14 cellular contexts compared by ENCODE assay signal in the genomic region with DNA sequence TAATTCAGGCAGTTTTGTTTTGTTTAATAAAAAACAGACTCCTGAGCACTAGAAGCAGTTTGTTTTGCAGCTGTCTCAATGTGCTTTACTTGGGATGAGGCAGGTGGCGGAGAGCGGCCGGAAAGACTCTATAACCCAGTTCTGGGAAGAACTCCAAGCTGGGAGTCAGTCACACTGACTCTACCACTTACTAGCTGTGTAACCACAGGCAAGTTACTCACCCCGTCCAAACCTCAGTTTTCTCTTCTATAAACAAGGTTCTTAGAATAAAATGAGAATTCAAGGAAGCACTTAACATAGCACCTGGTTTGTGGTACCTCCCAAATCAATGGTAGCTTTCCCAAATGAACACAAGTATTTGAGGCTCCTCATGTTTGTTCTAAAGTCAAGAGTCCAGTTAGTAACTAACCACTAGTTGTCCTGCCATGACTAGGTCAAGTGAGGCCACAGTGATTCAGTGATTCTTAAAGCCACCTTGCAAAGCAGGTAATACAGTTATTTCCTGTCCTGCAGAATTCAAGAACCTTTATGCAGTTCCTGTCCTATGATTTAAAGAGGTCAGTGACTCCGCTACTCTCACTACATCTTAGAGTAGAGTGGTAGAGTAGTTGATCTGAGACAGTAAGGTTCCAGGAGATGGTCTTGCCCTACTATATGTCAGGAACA. TPM values are rescaled to one million over a fixed set of nuclear protein-coding genes. Genes with fewer than 3 reads are reported as not detected.
DNase-seq lines count a peak whose midpoint lies in the region; ATAC-seq, FAIRE-seq and TF ChIP-seq lines count a peak whose summit lies in the region.
"Had no signal": no experiment of that assay in that cellular context is flagged by ENCODE, and none has a peak within 500 bp of the region (broad histone marks: within the 10 kb centered on the region; RNA-seq: fewer than 3 reads in every experiment).

No MANE protein-coding gene starts in this region.

- peak overlapping the region in 6 of 8 donors; percentile 36 to 95 (median 65) for H3K27ac Mint-ChIP-seq in CD8-positive, alpha-beta memory T cell
- H3K27ac Mint-ChIP-seq: activated T-helper 2 cell treated with anti-CD3 and anti-CD28 coated beads, Interferon-gamma antibody, Interleukin-2, Interleukin-4, amounts not matched to agents 10 μg/mL and 5 μg/mL and 100 μg/mL, durations not matched to agents 14 hours and 24 hours and 36 hours had no signal

- ATAC-seq in K562 (no peak), HG03565 (IDR thresholded peaks at IDR 0.05; ENCODE audit: unreplicated experiment) (no peak)
- ATAC-seq: pancreas had no signal

- no peaks in the 10 kb centered on the region for H3K9me3 ChIP-seq in CD8-positive, alpha-beta memory T cell (ENCODE audit: low read length)
- H3K9me3 ChIP-seq in Karpas-422 (ENCODE audit: low read length), result no peaks in the 10 kb centered on the region
- no peaks in the 10 kb centered on the region for H3K9me3 ChIP-seq in K562 (replicated peaks; ENCODE audit: control insufficient read depth, insufficient read depth, low read depth, low read length)
- no peaks in the 10 kb centered on the region for H3K9me3 ChIP-seq in neutrophil
- H3K9me3 ChIP-seq: colonic mucosa, pancreas, stomach had no signal

- no peak for FAIRE-seq in K562 (lab: Jason Lieb, UNC)
- FAIRE-seq: pancreas had no signal

- peak overlapping the region; percentile 71 for H3K4me2 ChIP-seq in Karpas-422 (ENCODE audit: low read depth, low read length, poor library complexity, severe bottlenecking)
- no peak overlapping the region for H3K4me2 ChIP-seq in K562 (ENCODE audit: insufficient read depth, low read length)

- H4K20me1 ChIP-seq in Karpas-422 (ENCODE audit: insufficient read depth, low read depth, low read length) (no peaks in the 10 kb centered on the region), K562 (replicated peaks; ENCODE audit: control insufficient read depth, insufficient read depth, low read length) (no peaks in the 10 kb centered on the region)

- H3K9me3 Mint-ChIP-seq in CD8-positive, alpha-beta memory T cell, result no peaks in the 10 kb centered on the region
- H3K9me3 Mint-ChIP-seq: activated T-helper 2 cell treated with anti-CD3 and anti-CD28 coated beads, Interferon-gamma antibody, Interleukin-2, Interleukin-4, amounts not matched to agents 10 μg/mL and 5 μg/mL and 100 μg/mL, durations not matched to agents 14 hours and 24 hours and 36 hours had no signal

- intact Hi-C loops in K562 (cut with micrococcal nuclease), result loop anchor here (10.0 kb wide), 2 partner anchors 189 to 1359 kb away; a partner anchor contains a TSS

- H3K4me1 Mint-ChIP-seq in CD8-positive, alpha-beta memory T cell, result peaks cover 43 to 83% (median 70%) of the 10 kb centered on the region in 3 donors

- no peak overlapping the region for H3K9ac ChIP-seq in Karpas-422 (ENCODE audit: low read length)
- no peak overlapping the region for H3K9ac ChIP-seq in K562 (ENCODE audit: insufficient read depth in 1 of 2, low read depth in 2 of 2, low read length in 2 of 2)

- H3K27me3 Mint-ChIP-seq in CD8-positive, alpha-beta memory T cell, result peaks cover 0 to 3% of the 10 kb centered on the region in 2 donors

- no peak for TF ChIP-seq RAD21 in K562 (CRISPR knock-in tag; conservative IDR thresholded peaks at IDR 0.05 in 1 of 2, IDR thresholded peaks at IDR 0.05 in 1 of 2)

- H3K4me3 ChIP-seq in CD8-positive, alpha-beta memory T cell (ENCODE audit: low read length), result no peak overlapping the region
- no peak overlapping the region for H3K4me3 ChIP-seq in Karpas-422 (ENCODE audit: low read length)
- H3K4me3 ChIP-seq in K562, result no peak overlapping the region
- H3K4me3 ChIP-seq in neutrophil (ENCODE audit: low read depth in 1 of 2, low read length in 1 of 2), result no peak overlapping the region
- H3K4me3 ChIP-seq: colonic mucosa, pancreas, stomach had no signal

- H3K36me3 Mint-ChIP-seq in CD8-positive, alpha-beta memory T cell, result peaks cover 0 to 71% (median 11%) of the 10 kb centered on the region in 3 donors

- peaks cover 90% of the 10 kb centered on the region for H3K79me2 ChIP-seq in Karpas-422 (ENCODE audit: low read length)
- peaks cover 65% of the 10 kb centered on the region for H3K79me2 ChIP-seq in K562 (ENCODE audit: control insufficient read depth, insufficient read depth, low read length)

- H3K36me3 ChIP-seq in CD8-positive, alpha-beta memory T cell (ENCODE audit: insufficient read depth, low read length), result peaks cover 20% of the 10 kb centered on the region
- H3K36me3 ChIP-seq in Karpas-422 (ENCODE audit: insufficient read depth, low read length), result peaks cover 47% of the 10 kb centered on the region; the same call in 1 of the 2 replicates
- H3K36me3 ChIP-seq in K562 (ENCODE audit: control insufficient read depth, insufficient read depth, low read length), result peaks cover 57% of the 10 kb centered on the region; the same call in 2 of the 3 replicates
- peaks cover 59% of the 10 kb centered on the region for H3K36me3 ChIP-seq in neutrophil

- H2AFZ ChIP-seq in Karpas-422 (ENCODE audit: low read length) (no peak overlapping the region), K562 (ENCODE audit: low read depth, low read length) (no peak overlapping the region)

- POLR2A ChIA-PET in CD8-positive, alpha-beta memory T cell (lab: Charles Lee), result no interaction called here
- POLR2A ChIA-PET in K562 (lab: Yijun Ruan, JAX), result no interaction called here

- no peak for DNase-seq in CD8-positive, alpha-beta memory T cell
- DNase-seq in Karpas-422 (no peak), K562 (ENCODE audit: extremely low read depth in 1 of 4, low spot score in 3 of 4) (no peak), NCI-H774 (lab: John Stamatoyannopoulos, UW) (no peak), HuH-7.5 (ENCODE audit: low spot score) (no peak)
- DNase-seq: colonic mucosa; glutamatergic neuron; NCI-H446 treated with DMSO at 0.1 percent for 48 hours; pancreas; stimulated activated CD4-positive, alpha-beta T cell treated with anti-CD3 and anti-CD28 coated beads, Interleukin-1b, Interleukin-23, amount 100 ng/mL, for 48 hours; stomach had no signal

- WGBS in K562 (ENCODE audit: insufficient coverage, low coverage, missing lambda C conversion rate), result 89% methylated on average over 5 of the region's 5 CpGs

- no peaks in the 10 kb centered on the region for H3K9me2 ChIP-seq in Karpas-422 (replicated peaks; ENCODE audit: insufficient read depth, low read length)

- H3K4me3 Mint-ChIP-seq in CD8-positive, alpha-beta memory T cell, result peak overlapping the region in 1 of 7 donors; percentile 51

- no peaks in the 10 kb centered on the region for H3K27me3 ChIP-seq in CD8-positive, alpha-beta memory T cell (ENCODE audit: insufficient read depth, low read length, poor library complexity, severe bottlenecking)
- H3K27me3 ChIP-seq in Karpas-422 (ENCODE audit: low read length) (no peaks in the 10 kb centered on the region), K562 (ENCODE audit: control insufficient read depth in 2 of 2, insufficient read depth in 2 of 2, low read length in 2 of 2) (no peaks in the 10 kb centered on the region), neutrophil (no peaks in the 10 kb centered on the region)
- H3K27me3 ChIP-seq: colonic mucosa, pancreas, stomach had no signal

- TF ChIP-seq CTCF in K562 (IDR thresholded peaks at IDR 0.05 in 2 of 3, conservative IDR thresholded peaks at IDR 0.05 in 1 of 3; ENCODE audit: insufficient read depth in 2 of 3, low read depth in 1 of 3, low read length in 3 of 3) (no peak), neutrophil (IDR thresholded peaks at IDR 0.05) (no peak)

- in situ Hi-C loops in K562 (cut with MboI), result no loop called here

- H3K9me1 ChIP-seq in K562 (ENCODE audit: control insufficient read depth, insufficient read depth, low read length), result no peaks in the 10 kb centered on the region

- TF ChIP-seq EP300 in K562 (IDR thresholded peaks at IDR 0.05; ENCODE audit: low read length), result no peak

- no TSS peak for BruUV-seq in K562 (replicated peaks; lab: Mats Ljungman, UMichigan)

- peaks cover 33% of the 10 kb centered on the region for H3K4me1 ChIP-seq in CD8-positive, alpha-beta memory T cell (ENCODE audit: insufficient read depth, low read length)
- H3K4me1 ChIP-seq in Karpas-422 (ENCODE audit: low read length) (peaks cover 47% of the 10 kb centered on the region), K562 (replicated peaks in 1 of 2; ENCODE audit: control insufficient read depth in 2 of 2, insufficient read depth in 2 of 2, low read length in 2 of 2) (peaks cover 6 to 25% of the 10 kb centered on the region in 2 experiments; a peak in 4 of 5 replicates), neutrophil (ENCODE audit: control insufficient read depth in 1 of 2, insufficient read depth in 1 of 2, low read depth in 1 of 2, low read length in 1 of 2) (peaks cover 22 to 24% of the 10 kb centered on the region in 2 experiments)

- CTCF ChIA-PET in CD8-positive, alpha-beta memory T cell (lab: Charles Lee), result no interaction called here
- CTCF ChIA-PET in K562 (lab: Yijun Ruan, JAX; ENCODE audit: low intra/inter-chr PET ratio), result no interaction called here

- TF ChIP-seq POLR2A in K562 (conservative IDR thresholded peaks at IDR 0.05), result peak; percentile 40

- H3K27ac ChIP-seq in CD8-positive, alpha-beta memory T cell (ENCODE audit: low read depth, low read length), result no peak overlapping the region
- H3K27ac ChIP-seq in Karpas-422 (ENCODE audit: low read length) (no peak overlapping the region), K562 (ENCODE audit: extremely low read depth, low read depth, low read length) (no peak overlapping the region), neutrophil (peak overlapping the region; percentile 7)
- H3K27ac ChIP-seq: colonic mucosa, pancreas, stomach had no signal

RNA-seq across cellular contexts. Expression of a gene that starts 2.7 kb away (rescaled TPM):
- 100 to 1,000 TPM; 105 to 110 TPM for total RNA-seq in CD8-positive, alpha-beta memory T cell
- polyA plus RNA-seq in CD8-positive, alpha-beta memory T cell, result 98.0 TPM
- 75.4 and 83.2 TPM in 2 replicates for total RNA-seq in Karpas-422 (2014; rRNA removed; shearing (Covaris generic); ENCODE audit: low replicate concordance)
- total RNA-seq in K562 (2011; cell fraction: chromatin; rRNA removed; ENCODE audit: low replicate concordance), result 11.8 and 12.1 TPM in 2 replicates
- 21.5 and 31.7 TPM in 2 replicates for total RNA-seq in K562 (2011; cell fraction: nucleolus; rRNA removed)
- total RNA-seq in K562 (2011; cell fraction: nucleoplasm; rRNA removed), result 21.9 and 22.7 TPM in 2 replicates
- total RNA-seq in K562 (2014; rRNA removed) (111 and 164 TPM in 2 replicates), K562 (2014; rRNA removed; fragmentation: Illumina TruSeq; extraction: Trizol) (141 and 144 TPM in 2 replicates), K562 (2015; rRNA removed; fragmentation: Illumina TruSeq; extraction: Trizol) (164 and 179 TPM in 2 replicates), K562 (2021) (108 and 126 TPM in 2 replicates)
- polyA plus RNA-seq in K562 (2011; rRNA removed) (244 and 357 TPM in 2 replicates), K562 (2014; fragmentation: Illumina TruSeq; extraction: Trizol) (155 and 201 TPM in 2 replicates), K562 (2014; fragmentation: Nextera tagmentation; extraction: Ambion mirVana) (100 to 1,000 TPM; 758 to 759 TPM), K562 (2014; rRNA removed) (236 and 245 TPM in 2 replicates)
- polyA plus RNA-seq in K562 (2011; cell fraction: cytosol; rRNA removed), result 221 and 252 TPM in 2 replicates
- 78.2 and 87.1 TPM in 2 replicates for polyA plus RNA-seq in K562 (2011; cell fraction: nucleus; rRNA removed)
- polyA plus RNA-seq in K562 (2012), result 102 and 310 TPM in 2 replicates
- 48.5 and 52.5 TPM in 2 replicates for polyA minus RNA-seq in K562 (2011; rRNA and poly(A)+ RNA removed)
- polyA minus RNA-seq in K562 (2011; cell fraction: cytosol; rRNA and poly(A)+ RNA removed), result 36.5 and 37.0 TPM in 2 replicates
- polyA minus RNA-seq in K562 (2011; cell fraction: nucleus; rRNA and poly(A)+ RNA removed), result 14.8 and 22.0 TPM in 2 replicates

RNA-seq across cellular contexts. Expression of a gene that starts 3.1 kb away (rescaled TPM):
- total RNA-seq in CD8-positive, alpha-beta memory T cell, result 10 to 100 TPM; 18.6 to 20.8 TPM
- 1.8 TPM for polyA plus RNA-seq in CD8-positive, alpha-beta memory T cell
- total RNA-seq in Karpas-422 (2014; rRNA removed; shearing (Covaris generic); ENCODE audit: low replicate concordance), result 13.7 and 30.5 TPM in 2 replicates
- total RNA-seq in K562 (2011; cell fraction: chromatin; rRNA removed; ENCODE audit: low replicate concordance), result 15.6 and 37.4 TPM in 2 replicates
- 8.7 and 12.4 TPM in 2 replicates for total RNA-seq in K562 (2011; cell fraction: nucleolus; rRNA removed)
- total RNA-seq in K562 (2011; cell fraction: nucleoplasm; rRNA removed), result 15.1 and 19.5 TPM in 2 replicates
- total RNA-seq in K562 (2014; rRNA removed), result 6.0 and 6.9 TPM in 2 replicates
- 7.6 and 9.3 TPM in 2 replicates for total RNA-seq in K562 (2014; rRNA removed; fragmentation: Illumina TruSeq; extraction: Trizol)
- total RNA-seq in K562 (2015; rRNA removed; fragmentation: Illumina TruSeq; extraction: Trizol), result 8.5 and 9.0 TPM in 2 replicates
- 6.2 and 7.4 TPM in 2 replicates for total RNA-seq in K562 (2021)
- polyA plus RNA-seq in K562 (2011; rRNA removed), result 3.9 and 6.6 TPM in 2 replicates
- 1.6 and 2.5 TPM in 2 replicates for polyA plus RNA-seq in K562 (2011; cell fraction: cytosol; rRNA removed)
- polyA plus RNA-seq in K562 (2011; cell fraction: nucleus; rRNA removed), result 15.2 and 20.1 TPM in 2 replicates
- polyA plus RNA-seq in K562 (2012), result 5.6 and 6.6 TPM in 2 replicates
- polyA plus RNA-seq in K562 (2014; fragmentation: Illumina TruSeq; extraction: Trizol), result 6.5 and 7.4 TPM in 2 replicates
- 1 to 10 TPM; 2.0 to 3.4 TPM for polyA plus RNA-seq in K562 (2014; fragmentation: Nextera tagmentation; extraction: Ambion mirVana)
- 5.2 and 5.6 TPM in 2 replicates for polyA plus RNA-seq in K562 (2014; rRNA removed)
- polyA minus RNA-seq in K562 (2011; rRNA and poly(A)+ RNA removed), result 5.4 and 5.6 TPM in 2 replicates
- polyA minus RNA-seq in K562 (2011; cell fraction: cytosol; rRNA and poly(A)+ RNA removed), result 1.9 and 6.6 TPM in 2 replicates
- polyA minus RNA-seq in K562 (2011; cell fraction: nucleus; rRNA and poly(A)+ RNA removed), result 10.4 and 14.4 TPM in 2 replicates

RNA-seq across cellular contexts. Expression of a gene that starts 7.8 kb away (rescaled TPM):
- total RNA-seq in CD8-positive, alpha-beta memory T cell, result 10 to 100 TPM; 24.8 to 29.5 TPM
- 36.5 TPM for polyA plus RNA-seq in CD8-positive, alpha-beta memory T cell
- 11.0 and 45.3 TPM in 2 replicates for total RNA-seq in Karpas-422 (2014; rRNA removed; shearing (Covaris generic); ENCODE audit: low replicate concordance)
- total RNA-seq in K562 (2011; cell fraction: chromatin; rRNA removed; ENCODE audit: low replicate concordance), result 8.9 and 17.3 TPM in 2 replicates
- 6.3 and 7.8 TPM in 2 replicates for total RNA-seq in K562 (2011; cell fraction: nucleolus; rRNA removed)
- 13.3 and 16.6 TPM in 2 replicates for total RNA-seq in K562 (2011; cell fraction: nucleoplasm; rRNA removed)
- total RNA-seq in K562 (2014; rRNA removed), result 6.4 and 10.5 TPM in 2 replicates
- 15.8 and 16.9 TPM in 2 replicates for total RNA-seq in K562 (2014; rRNA removed; fragmentation: Illumina TruSeq; extraction: Trizol)
- total RNA-seq in K562 (2015; rRNA removed; fragmentation: Illumina TruSeq; extraction: Trizol), result 13.7 and 14.6 TPM in 2 replicates
- total RNA-seq in K562 (2021), result 14.0 and 17.9 TPM in 2 replicates
- 24.2 and 29.1 TPM in 2 replicates for polyA plus RNA-seq in K562 (2011; rRNA removed)
- polyA plus RNA-seq in K562 (2011; cell fraction: cytosol; rRNA removed), result 8.8 and 11.3 TPM in 2 replicates
- polyA plus RNA-seq in K562 (2011; cell fraction: nucleus; rRNA removed), result 9.9 and 13.1 TPM in 2 replicates
- polyA plus RNA-seq in K562 (2012), result 11.1 and 14.0 TPM in 2 replicates
- polyA plus RNA-seq in K562 (2014; fragmentation: Illumina TruSeq; extraction: Trizol), result 10.8 and 10.9 TPM in 2 replicates
- polyA plus RNA-seq in K562 (2014; fragmentation: Nextera tagmentation; extraction: Ambion mirVana), result 10 to 100 TPM; 35.7 to 39.9 TPM
- polyA plus RNA-seq in K562 (2014; rRNA removed), result 9.8 and 12.3 TPM in 2 replicates
- 7.6 and 8.9 TPM in 2 replicates for polyA minus RNA-seq in K562 (2011; rRNA and poly(A)+ RNA removed)
- polyA minus RNA-seq in K562 (2011; cell fraction: cytosol; rRNA and poly(A)+ RNA removed), result 0.48 and 2.0 TPM in 2 replicates
- 11.4 and 18.2 TPM in 2 replicates for polyA minus RNA-seq in K562 (2011; cell fraction: nucleus; rRNA and poly(A)+ RNA removed)

RNA-seq across cellular contexts. Expression of a gene that starts 8.0 kb away (rescaled TPM):
- total RNA-seq in CD8-positive, alpha-beta memory T cell, result 1 to 10 TPM; 2.0 to 2.1 TPM
- polyA plus RNA-seq in CD8-positive, alpha-beta memory T cell, result 4.7 TPM
- total RNA-seq in Karpas-422 (2014; rRNA removed; shearing (Covaris generic); ENCODE audit: low replicate concordance), result 0.18 TPM in 1 of 2 replicates, not detected in the other
- total RNA-seq in K562 (2011; cell fraction: chromatin; rRNA removed; ENCODE audit: low replicate concordance), result 0.97 and 1.4 TPM in 2 replicates
- total RNA-seq in K562 (2011; cell fraction: nucleolus; rRNA removed), result 1.3 and 1.6 TPM in 2 replicates
- total RNA-seq in K562 (2011; cell fraction: nucleoplasm; rRNA removed), result 0.44 and 0.99 TPM in 2 replicates
- total RNA-seq in K562 (2014; rRNA removed) (0.14 and 1.2 TPM in 2 replicates), K562 (2014; rRNA removed; fragmentation: Illumina TruSeq; extraction: Trizol) (0.40 and 0.45 TPM in 2 replicates), K562 (2015; rRNA removed; fragmentation: Illumina TruSeq; extraction: Trizol) (0.43 and 0.49 TPM in 2 replicates), K562 (2021) (0.60 and 0.82 TPM in 2 replicates)
- polyA plus RNA-seq in K562 (2011; rRNA removed) (0.31 and 0.77 TPM in 2 replicates), K562 (2014; fragmentation: Illumina TruSeq; extraction: Trizol) (0.62 and 0.69 TPM in 2 replicates), K562 (2014; fragmentation: Nextera tagmentation; extraction: Ambion mirVana) (under 1 TPM; 0.04 to 0.11 TPM), K562 (2014; rRNA removed) (1.7 and 1.8 TPM in 2 replicates)
- 0.29 and 1.7 TPM in 2 replicates for polyA plus RNA-seq in K562 (2011; cell fraction: cytosol; rRNA removed)
- 0.52 and 1.00 TPM in 2 replicates for polyA plus RNA-seq in K562 (2011; cell fraction: nucleus; rRNA removed)
- polyA plus RNA-seq in K562 (2012), result 0.74 and 1.9 TPM in 2 replicates
- 0.21 and 0.42 TPM in 2 replicates for polyA minus RNA-seq in K562 (2011; rRNA and poly(A)+ RNA removed)
- not detected in 2 replicates for polyA minus RNA-seq in K562 (2011; cell fraction: cytosol; rRNA and poly(A)+ RNA removed)
- 0.56 and 0.81 TPM in 2 replicates for polyA minus RNA-seq in K562 (2011; cell fraction: nucleus; rRNA and poly(A)+ RNA removed)
